ENCODE assay signal across 1 cellular context in genomic region chr1:30886710-30887428, GRCh38.
A peak's percentile ranks its signal among the peaks of the same experiment; 100 is the strongest.
TF ChIP-seq lines count a peak whose summit lies in the region.

No MANE protein-coding gene starts in this region.

TF ChIP-seq in K562, 482 proteins besides CTCF, POLR2A, EP300 and RAD21 (continued from another document):
- TF ChIP-seq HDGF (IDR thresholded peaks at IDR 0.05) (peak; percentile 93), NCOA4 (IDR thresholded peaks at IDR 0.05; ENCODE audit: partially characterized antibody) (no peak), PHF20 (IDR thresholded peaks at IDR 0.05; ENCODE audit: partially characterized antibody) (peak; percentile 62), GATA2 (CRISPR knock-in tag; IDR thresholded peaks at IDR 0.05) (peak; percentile 61; the same call in 1 of the 2 replicates), TCF15 (CRISPR knock-in tag; IDR thresholded peaks at IDR 0.05) (0 out of 2 replicates have a peak, but pooled peaks have one; percentile 29), FOXJ3 (CRISPR knock-in tag; IDR thresholded peaks at IDR 0.05) (no peak), ZNF395 (CRISPR knock-in tag; IDR thresholded peaks at IDR 0.05) (0 out of 2 replicates have a peak, but pooled peaks have one; percentile 28), RBM25 (IDR thresholded peaks at IDR 0.05; ENCODE audit: low read depth, low read length, severe bottlenecking) (peak; percentile 99), ZNF740 (CRISPR knock-in tag; IDR thresholded peaks at IDR 0.05) (peak; percentile 63), ZNF740 (tag; IDR thresholded peaks at IDR 0.05) (peak in 1 of 2 experiments; percentile 21; a peak in 1 of 4 replicates), CBX1 (IDR thresholded peaks at IDR 0.05; ENCODE audit: low read depth) (peak; percentile 99; the same call in 1 of the 2 replicates), SMARCA5 (IDR thresholded peaks at IDR 0.05) (peak; percentile 100), KDM1A (IDR thresholded peaks at IDR 0.05) (peak; percentile 89 to 95), BRD9 (IDR thresholded peaks at IDR 0.05; ENCODE audit: low read depth, partially characterized antibody) (peak; percentile 95), FOXM1 (IDR thresholded peaks at IDR 0.05; ENCODE audit: low read depth) (peak; percentile 22; the same call in 1 of the 2 replicates), FOXM1 (CRISPR knock-in tag; IDR thresholded peaks at IDR 0.05; ENCODE audit: low read depth) (no peak), BCOR (IDR thresholded peaks at IDR 0.05) (peak; percentile 100), POLR2G (IDR thresholded peaks at IDR 0.05; ENCODE audit: low read depth, low read length) (peak; percentile 59), HDAC1 (IDR thresholded peaks at IDR 0.05) (peak in 1 of 2 experiments; percentile 31; a peak in 1 of 4 replicates), PTBP1 (IDR thresholded peaks at IDR 0.05; ENCODE audit: low read depth, low read length) (peak; percentile 94; the same call in 1 of the 2 replicates), CBX3 (IDR thresholded peaks at IDR 0.05; ENCODE audit: borderline replicate concordance in 1 of 2, low read length in 2 of 2) (peak in 1 of 2 experiments; percentile 81; a peak in 2 of 3 replicates), ZNF780A (CRISPR knock-in tag; IDR thresholded peaks at IDR 0.05) (no peak), RBFOX2 (IDR thresholded peaks at IDR 0.05; ENCODE audit: low read depth, low read length) (peak; percentile 66), ZNF24 (IDR thresholded peaks at IDR 0.05) (peak; percentile 45; the same call in 1 of the 2 replicates), MEF2D (tag; conservative IDR thresholded peaks at IDR 0.05; ENCODE audit: low read depth) (peak; percentile 47; the same call in 1 of the 2 replicates), ZEB2 (IDR thresholded peaks at IDR 0.05) (peak; percentile 44; the same call in 1 of the 2 replicates), ESRRB (CRISPR knock-in tag; IDR thresholded peaks at IDR 0.05; ENCODE audit: borderline replicate concordance) (no peak), CHD4 (IDR thresholded peaks at IDR 0.05; ENCODE audit: insufficient read depth, insufficient replicate concordance, low read depth, low read length, poor library complexity, severe bottlenecking) (peak; percentile 96), JUND (IDR thresholded peaks at IDR 0.05; ENCODE audit: borderline replicate concordance, low read depth, low read length) (no peak), JUND (tag; IDR thresholded peaks at IDR 0.05; ENCODE audit: borderline replicate concordance, low read depth, low read length) (peak; percentile 13; the same call in 1 of the 3 replicates)
